Comparison of ENCODE assay signal across 13 cellular contexts in the genomic region with DNA sequence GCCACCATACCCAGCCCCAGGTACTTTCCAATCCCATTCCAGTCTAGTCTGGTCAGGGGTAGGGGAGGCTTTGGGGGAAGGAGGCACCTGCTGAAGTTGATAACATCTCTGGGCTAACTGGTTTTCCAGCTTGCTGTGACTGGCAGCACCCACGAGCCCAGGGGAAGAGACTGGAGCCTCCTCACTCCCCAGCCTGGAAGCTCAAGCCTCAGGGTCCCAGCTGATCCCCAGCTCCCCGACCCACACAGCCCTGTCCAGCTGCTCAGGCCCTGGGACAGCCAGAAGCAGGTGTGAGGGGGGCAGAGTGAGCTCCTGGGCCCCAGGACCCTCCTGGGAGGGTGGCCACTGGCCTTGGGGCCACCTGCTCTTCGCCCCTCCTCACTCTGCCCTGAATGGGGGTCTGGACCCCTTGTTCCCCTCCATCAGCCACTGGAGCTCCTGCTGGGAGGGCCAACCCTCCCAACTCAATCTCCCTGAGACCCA. TPM values are rescaled to one million over a fixed set of nuclear protein-coding genes. Genes with fewer than 3 reads are reported as not detected.
DNase-seq lines count a peak whose midpoint lies in the region; ATAC-seq and TF ChIP-seq lines count a peak whose summit lies in the region.
"Had no signal": no experiment of that assay in that cellular context is flagged by ENCODE, and none has a peak within 500 bp of the region (broad histone marks: within the 10 kb centered on the region; RNA-seq: fewer than 3 reads in every experiment).

No MANE protein-coding gene starts in this region.

- H3K9me3 ChIP-seq in hepatocyte (ENCODE audit: low read depth) (no peaks in the 10 kb centered on the region), upper lobe of left lung (no peaks in the 10 kb centered on the region)
- H3K9me3 ChIP-seq: left lung, uterus had no signal

- peak; percentile 4 to 12 for ATAC-seq in upper lobe of left lung (ENCODE audit: low FRiP score in 2 of 2)
- ATAC-seq: left lung had no signal

- no peak for TF ChIP-seq EP300 in upper lobe of left lung (IDR thresholded peaks at IDR 0.05)

- H3K4me2 ChIP-seq in hepatocyte = no peak overlapping the region
- H3K4me2 ChIP-seq: KMS-11 had no signal

- no peak for TF ChIP-seq POLR2A in upper lobe of left lung (IDR thresholded peaks at IDR 0.05)

- DNase-seq in activated CD8-positive, alpha-beta memory T cell treated with anti-CD3 and anti-CD28 coated beads, Interleukin-2, amount 50 U/mL, for 48 hours = peak; percentile 44
- no peak for DNase-seq in activated CD8-positive, alpha-beta memory T cell treated with anti-CD3 and anti-CD28 coated beads, Interleukin-2, amount 50 U/mL, for 4 hours
- peak; percentile 1 for DNase-seq in SK-N-DZ (ENCODE audit: low spot score)
- DNase-seq in hepatocyte (ENCODE audit: low spot score) = peak; percentile 3
- DNase-seq in upper lobe of left lung = peak in 1 of 2 donors; percentile 49
- no peak for DNase-seq in foreskin melanocyte
- no peak for DNase-seq in SHP77 treated with DMSO at 0.1 percent for 48 hours (lab: John Stamatoyannopoulos, UW)
- DNase-seq in NCI-H774 (lab: John Stamatoyannopoulos, UW) = no peak
- DNase-seq: DMS 273 treated with DMSO at 0.1 percent for 48 hours, T1000, uterus had no signal

- H4K20me1 ChIP-seq in hepatocyte (ENCODE audit: insufficient read depth, poor library complexity, severe bottlenecking) = no peaks in the 10 kb centered on the region

- no peak overlapping the region for H2AFZ ChIP-seq in hepatocyte

- no peaks in the 10 kb centered on the region for H3K27me3 ChIP-seq in hepatocyte
- H3K27me3 ChIP-seq in upper lobe of left lung = peaks cover 0 to 12% (median 2%) of the 10 kb centered on the region in 4 donors

- H3K9me2 ChIP-seq in hepatocyte (replicated peaks; ENCODE audit: insufficient read depth) = no peaks in the 10 kb centered on the region

- H3K27ac ChIP-seq in hepatocyte = no peak overlapping the region
- H3K27ac ChIP-seq in upper lobe of left lung = no peak overlapping the region
- H3K27ac ChIP-seq: KMS-11, left lung, uterus had no signal

- no peaks in the 10 kb centered on the region for H3K4me1 ChIP-seq in hepatocyte (ENCODE audit: insufficient read depth)
- no peaks in the 10 kb centered on the region for H3K4me1 ChIP-seq in upper lobe of left lung
- H3K4me1 ChIP-seq: left lung, uterus had no signal

- TF ChIP-seq CTCF in hepatocyte (IDR thresholded peaks at IDR 0.05; ENCODE audit: poor library complexity) (no peak), upper lobe of left lung (IDR thresholded peaks at IDR 0.05) (no peak)

- H3K4me3 ChIP-seq in hepatocyte (no peak overlapping the region), upper lobe of left lung (no peak overlapping the region)
- H3K4me3 ChIP-seq: left lung, uterus had no signal

- no peaks in the 10 kb centered on the region for H3K79me2 ChIP-seq in hepatocyte

- 62% methylated on average over 3 of the region's 3 CpGs for WGBS in hepatocyte (ENCODE audit: low lambda C conversion rate, missing lambda C conversion rate)
- 64 to 71% methylated on average over 3 of the region's 3 CpGs for WGBS in upper lobe of left lung, 2 donors

- H3K36me3 ChIP-seq in hepatocyte (replicated peaks; ENCODE audit: insufficient read depth, low read depth) (no peaks in the 10 kb centered on the region), upper lobe of left lung (no peaks in the 10 kb centered on the region)
- H3K36me3 ChIP-seq: left lung, uterus had no signal

RNA-seq across cellular contexts. Expression of gene RNU1-4, which starts 23.6 kb away (rescaled TPM):
- not detected in 2 replicates for polyA plus RNA-seq in SK-N-DZ (2014; cell fraction: cytosol; rRNA removed)
- not detected in 2 replicates for polyA plus RNA-seq in SK-N-DZ (2014; cell fraction: nucleus; rRNA removed)
- total RNA-seq in hepatocyte = under 0.01 TPM in 2 replicates
- polyA plus RNA-seq in hepatocyte = not detected in 2 replicates
- over 10,000 TPM in 1 of 6 donors, 1,000 to 10,000 TPM in 2, under 1 TPM in 3; under 0.01 to 14,413 (median 1,360) TPM for total RNA-seq in upper lobe of left lung

RNA-seq across cellular contexts. Expression of gene RNU1-3, which starts 50.0 kb away (rescaled TPM):
- not detected in 2 replicates for polyA plus RNA-seq in SK-N-DZ (2014; cell fraction: cytosol; rRNA removed)
- not detected in 2 replicates for polyA plus RNA-seq in SK-N-DZ (2014; cell fraction: nucleus; rRNA removed)
- total RNA-seq in hepatocyte = under 0.01 TPM in 2 replicates
- not detected in 2 replicates for polyA plus RNA-seq in hepatocyte
- over 10,000 TPM in 1 of 6 donors, 1,000 to 10,000 TPM in 2, under 1 TPM in 3; under 0.01 to 14,413 (median 1,360) TPM for total RNA-seq in upper lobe of left lung

Comparison
In these comparisons a context has a peak if more than half of its experiments do, and no peak if none do; other contexts are left out.
1. DNase-seq: peak in activated CD8-positive, alpha-beta memory T cell treated with anti-CD3 and anti-CD28 coated beads, Interleukin-2, amount 50 U/mL, for 48 hours (single experiment), SK-N-DZ (single experiment) and hepatocyte (single experiment); none in activated CD8-positive, alpha-beta memory T cell treated with anti-CD3 and anti-CD28 coated beads, Interleukin-2, amount 50 U/mL, for 4 hours (single experiment), foreskin melanocyte (single experiment), SHP77 treated with DMSO at 0.1 percent for 48 hours (single experiment) and NCI-H774 (single experiment).